8 cellular contexts compared by ENCODE assay signal in genomic region chr21:26844258-26845065, GRCh38. TPM values are rescaled to one million over a fixed set of nuclear protein-coding genes. Genes with fewer than 3 reads are reported as not detected.
DNase-seq lines count a peak whose midpoint lies in the region; FAIRE-seq and TF ChIP-seq lines count a peak whose summit lies in the region.

No MANE protein-coding gene starts in this region.

- H3K36me3 Mint-ChIP-seq in activated naive CD4-positive, alpha-beta T cell treated with anti-CD3 and anti-CD28 coated beads, Interleukin-2, amount 10 ng/mL, durations not matched to agents 7 days and 5 days = peaks cover 17% of the 10 kb centered on the region

- no peaks in the 10 kb centered on the region for H3K9me3 ChIP-seq in vagina

- H3K36me3 ChIP-seq in vagina = peaks cover 0 to 31% of the 10 kb centered on the region in 2 donors

- H3K4me3 ChIP-seq in fibroblast of mammary gland (ENCODE audit: control insufficient read depth, low read depth, low read length) = peak overlapping the region; percentile 89
- H3K4me3 ChIP-seq in vagina = peak overlapping the region; percentile 69 to 86

- DNase-seq in activated naive CD4-positive, alpha-beta T cell treated with anti-CD3 and anti-CD28 coated beads, Interleukin-2, amount 10 ng/mL, durations not matched to agents 7 days and 5 days = peak; percentile 24
- no peak for DNase-seq in activated naive CD4-positive, alpha-beta T cell treated with anti-CD3 and anti-CD28 coated beads, Interleukin-2, amount 50 U/mL, for 16 hours
- DNase-seq in fibroblast of mammary gland (ENCODE audit: low read depth) (no peak), myocyte (ENCODE audit: low read depth) (peak; percentile 69), vagina (ENCODE audit: extremely low spot score in 2 of 2) (no peak), NCI-H2196 (lab: John Stamatoyannopoulos, UW; ENCODE audit: unreplicated experiment) (no peak), RCC 7860 (ENCODE audit: low spot score) (no peak)

- peaks cover 78% of the 10 kb centered on the region for H3K27me3 Mint-ChIP-seq in activated naive CD4-positive, alpha-beta T cell treated with anti-CD3 and anti-CD28 coated beads, Interleukin-2, amount 10 ng/mL, durations not matched to agents 7 days and 5 days

- H3K27me3 ChIP-seq in vagina = no peaks in the 10 kb centered on the region

- CTCF ChIA-PET in activated naive CD4-positive, alpha-beta T cell treated with anti-CD3 and anti-CD28 coated beads, Interleukin-2, amount 10 ng/mL, durations not matched to agents 7 days and 5 days (lab: Charles Lee) = interaction anchor here (1.0 to 1.3 kb wide), 3 partner anchors 12 to 81 kb away, joined by 3 read pairs; no protein-coding TSS in a partner anchor

- peak overlapping the region; percentile 64 for H3K27ac Mint-ChIP-seq in activated naive CD4-positive, alpha-beta T cell treated with anti-CD3 and anti-CD28 coated beads, Interleukin-2, amount 10 ng/mL, durations not matched to agents 7 days and 5 days

- intact Hi-C loops in vagina (cut with DNase I) = loop anchor here (5.0 kb wide), 4 partner anchors 47 to 1903 kb away; no protein-coding TSS in a partner anchor

- peak overlapping the region; percentile 68 for H3K4me3 Mint-ChIP-seq in activated naive CD4-positive, alpha-beta T cell treated with anti-CD3 and anti-CD28 coated beads, Interleukin-2, amount 10 ng/mL, durations not matched to agents 7 days and 5 days

- H3K4me1 ChIP-seq in vagina = peaks cover 33% of the 10 kb centered on the region

- H3K27ac ChIP-seq in VCaP = peak overlapping the region; percentile 97
- H3K27ac ChIP-seq in vagina = peak overlapping the region; percentile 97

- TF ChIP-seq POLR2A in vagina (IDR thresholded peaks at IDR 0.05) = no peak

- TF ChIP-seq CTCF in VCaP (conservative IDR thresholded peaks at IDR 0.05) = peak; percentile 55; the same call in 1 of the 2 replicates
- no peak for TF ChIP-seq CTCF in fibroblast of mammary gland (conservative IDR thresholded peaks at IDR 0.05; ENCODE audit: control insufficient read depth, insufficient read depth, low read depth, low read length)
- no peak for TF ChIP-seq CTCF in vagina (IDR thresholded peaks at IDR 0.05)

- peaks cover 1% of the 10 kb centered on the region for H3K9me3 Mint-ChIP-seq in activated naive CD4-positive, alpha-beta T cell treated with anti-CD3 and anti-CD28 coated beads, Interleukin-2, amount 10 ng/mL, durations not matched to agents 7 days and 5 days

- FAIRE-seq in RCC 7860 (lab: Jason Lieb, UNC) = no peak

- peaks cover 44% of the 10 kb centered on the region for H3K4me1 Mint-ChIP-seq in activated naive CD4-positive, alpha-beta T cell treated with anti-CD3 and anti-CD28 coated beads, Interleukin-2, amount 10 ng/mL, durations not matched to agents 7 days and 5 days

RNA-seq across cellular contexts. Expression of gene ADAMTS1, which starts 0.7 kb away (rescaled TPM):
- 21.4 and 23.0 TPM in 2 replicates for total RNA-seq in myocyte
- polyA plus RNA-seq in myocyte (2012) = 38.5 TPM
- 241 TPM for total RNA-seq in vagina

Comparison
In these comparisons a context has a peak if more than half of its experiments do, and no peak if none do; other contexts are left out.
1. DNase-seq: peak in activated naive CD4-positive, alpha-beta T cell treated with anti-CD3 and anti-CD28 coated beads, Interleukin-2, amount 10 ng/mL, durations not matched to agents 7 days and 5 days (single experiment) and myocyte (single experiment); none in activated naive CD4-positive, alpha-beta T cell treated with anti-CD3 and anti-CD28 coated beads, Interleukin-2, amount 50 U/mL, for 16 hours (single experiment), fibroblast of mammary gland (single experiment), vagina (0 of 2), NCI-H2196 (single experiment) and RCC 7860 (single experiment).
2. RNA of gene ADAMTS1, which starts 0.7 kb away (total RNA-seq): 241 TPM in vagina (single experiment); 21.4 to 23.0 TPM in myocyte; every median in the first group is over 10 times any median in the second.